7 cellular contexts compared by ENCODE assay signal in genomic region chr16:58695368-58695767, GRCh38.
"Had no signal": no experiment of that assay in that cellular context is flagged by ENCODE, and none has a peak within 500 bp of the region (broad histone marks: within the 10 kb centered on the region; RNA-seq: fewer than 3 reads in every experiment).

No MANE protein-coding gene starts in this region.

- H3K4me3 ChIP-seq: K562 had no signal

- ATAC-seq: K562 had no signal

- H3K4me2 ChIP-seq: KMS-11 had no signal

- H3K27ac ChIP-seq: HL-60, KMS-11 had no signal

- FAIRE-seq: HTR-8/SVneo, K562 had no signal

- DNase-seq: IMR-90, KBM-7, KG1 had no signal

- H3K9ac ChIP-seq: KMS-11 had no signal
